In the genomic region with DNA sequence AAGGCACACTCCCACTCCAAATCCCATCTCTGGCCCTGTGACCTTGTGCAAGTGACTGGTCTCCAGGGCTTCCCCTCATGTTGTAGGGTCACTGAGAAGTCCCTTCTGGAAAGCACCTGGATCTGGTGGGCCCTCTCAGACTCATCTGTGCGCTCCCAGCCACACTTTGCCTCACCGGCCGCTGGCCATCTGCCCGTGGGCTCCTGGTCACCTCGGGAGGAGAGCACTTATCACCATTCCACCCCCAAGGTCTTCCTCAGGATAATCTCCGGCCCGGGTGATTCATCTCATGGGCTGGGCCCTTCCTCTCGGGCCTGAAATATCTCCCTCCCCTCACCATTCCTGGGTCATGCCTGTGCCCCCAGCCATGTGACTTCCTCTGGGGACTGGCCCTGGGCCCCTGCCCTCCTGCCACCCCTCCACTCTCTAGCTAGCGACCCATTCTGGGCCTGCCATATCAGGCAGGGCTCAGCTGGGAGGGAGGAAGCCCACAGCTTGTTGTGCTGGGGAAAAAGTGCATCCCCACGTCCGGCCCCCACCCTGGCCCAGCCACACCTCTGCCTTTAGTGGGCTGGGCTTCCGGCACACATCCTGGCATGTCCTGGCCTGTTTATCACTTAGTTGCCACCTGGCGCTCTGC, we compare ENCODE assay signal across 9 cellular contexts. TPM values are rescaled to one million over a fixed set of nuclear protein-coding genes. Genes with fewer than 3 reads are reported as not detected.
DNase-seq lines count a peak whose midpoint lies in the region; ATAC-seq and TF ChIP-seq lines count a peak whose summit lies in the region.
"Had no signal": no experiment of that assay in that cellular context is flagged by ENCODE, and none has a peak within 500 bp of the region (broad histone marks: within the 10 kb centered on the region; RNA-seq: fewer than 3 reads in every experiment).

No MANE protein-coding gene starts in this region.

- H3K4me1 Mint-ChIP-seq in activated CD8-positive, alpha-beta T cell treated with anti-CD3 and anti-CD28 coated beads, Interleukin-2, amount 10 ng/mL, durations not matched to agents 7 days and 5 days (ENCODE audit: low read depth) = peaks cover 33% of the 10 kb centered on the region

- H3K27me3 Mint-ChIP-seq in activated CD8-positive, alpha-beta T cell treated with anti-CD3 and anti-CD28 coated beads, Interleukin-2, amount 10 ng/mL, durations not matched to agents 7 days and 5 days (ENCODE audit: low read depth) = peaks cover 2% of the 10 kb centered on the region

- peak overlapping the region in 1 of 2 donors; percentile 25 for H3K27ac ChIP-seq in coronary artery

- intact Hi-C loops in posterior cingulate gyrus (cut with DNase I) = loop anchor here (10.0 kb wide), 1 partner anchor 574 kb away; no protein-coding TSS in a partner anchor

- CTCF ChIA-PET in activated CD8-positive, alpha-beta T cell treated with anti-CD3 and anti-CD28 coated beads, Interleukin-2, amount 10 ng/mL, durations not matched to agents 7 days and 5 days (lab: Charles Lee) = interaction anchor here (0.9 to 16.8 kb wide), 5 partner anchors 10 to 237 kb away, joined by 3 to 387 read pairs (median 6); a partner anchor contains a TSS

- no peak overlapping the region for H3K4me3 ChIP-seq in coronary artery

- no peak for TF ChIP-seq CTCF in coronary artery (IDR thresholded peaks at IDR 0.05)

- H3K4me3 Mint-ChIP-seq in activated CD8-positive, alpha-beta T cell treated with anti-CD3 and anti-CD28 coated beads, Interleukin-2, amount 10 ng/mL, durations not matched to agents 7 days and 5 days = peak overlapping the region; percentile 62

- DNase-seq in stimulated activated CD4-positive, alpha-beta T cell treated with anti-CD3 and anti-CD28 coated beads, Interleukin-2, amount 100 ng/mL, for 24 hours = peak; percentile 22 to 40
- no peak for DNase-seq in stimulated activated CD4-positive, alpha-beta T cell treated with anti-CD3 and anti-CD28 coated beads, Interleukin-2, amount 100 ng/mL, for 48 hours
- DNase-seq in activated CD8-positive, alpha-beta T cell treated with anti-CD3 and anti-CD28 coated beads, Interleukin-2, amount 10 ng/mL, durations not matched to agents 7 days and 5 days = peak; percentile 79
- DNase-seq in posterior cingulate gyrus (no peak), NCI-H82 treated with DMSO at 0.1 percent for 48 hours (lab: John Stamatoyannopoulos, UW; ENCODE audit: unreplicated experiment) (no peak), coronary artery (ENCODE audit: low spot score) (no peak)

- peaks cover 11% of the 10 kb centered on the region for H3K36me3 Mint-ChIP-seq in activated CD8-positive, alpha-beta T cell treated with anti-CD3 and anti-CD28 coated beads, Interleukin-2, amount 10 ng/mL, durations not matched to agents 7 days and 5 days (ENCODE audit: low read depth)

- peak overlapping the region; percentile 95 for H3K27ac Mint-ChIP-seq in activated CD8-positive, alpha-beta T cell treated with anti-CD3 and anti-CD28 coated beads, Interleukin-2, amount 10 ng/mL, durations not matched to agents 7 days and 5 days

- POLR2A ChIA-PET in activated CD8-positive, alpha-beta T cell treated with anti-CD3 and anti-CD28 coated beads, Interleukin-2, amount 10 ng/mL, durations not matched to agents 7 days and 5 days (lab: Charles Lee) = interaction anchor here (0.7 to 2.3 kb wide), 3 partner anchors 234 to 289 kb away, joined by 3 to 12 read pairs (median 10); a partner anchor contains a TSS

- H3K9me3 Mint-ChIP-seq in activated CD8-positive, alpha-beta T cell treated with anti-CD3 and anti-CD28 coated beads, Interleukin-2, amount 10 ng/mL, durations not matched to agents 7 days and 5 days (ENCODE audit: insufficient read depth) = peaks cover 6% of the 10 kb centered on the region

- ATAC-seq in activated CD8-positive, alpha-beta T cell treated with anti-CD3 and anti-CD28 coated beads, Interleukin-2, amount 10 ng/mL, durations not matched to agents 7 days and 5 days = peak; percentile 22
- ATAC-seq in esophagus mucosa = peak; percentile 50
- ATAC-seq in GM18907 (IDR thresholded peaks at IDR 0.05; ENCODE audit: unreplicated experiment) = no peak

RNA-seq across cellular contexts. Expression of a gene that starts 10.6 kb away (rescaled TPM):
- total RNA-seq in activated CD8-positive, alpha-beta T cell treated with anti-CD3 and anti-CD28 coated beads, Interleukin-2, amount 10 ng/mL, durations not matched to agents 7 days and 5 days = not detected
- total RNA-seq in esophagus mucosa = 0.16 TPM
- total RNA-seq: skeletal muscle tissue had no signal

Comparison
In these comparisons a context has a peak if more than half of its experiments do, and no peak if none do; other contexts are left out.
1. DNase-seq: peak in stimulated activated CD4-positive, alpha-beta T cell treated with anti-CD3 and anti-CD28 coated beads, Interleukin-2, amount 100 ng/mL, for 24 hours (2 of 2) and activated CD8-positive, alpha-beta T cell treated with anti-CD3 and anti-CD28 coated beads, Interleukin-2, amount 10 ng/mL, durations not matched to agents 7 days and 5 days (single experiment); none in stimulated activated CD4-positive, alpha-beta T cell treated with anti-CD3 and anti-CD28 coated beads, Interleukin-2, amount 100 ng/mL, for 48 hours (0 of 2), posterior cingulate gyrus (0 of 10), NCI-H82 treated with DMSO at 0.1 percent for 48 hours (single experiment) and coronary artery (single experiment).